Comparison of ENCODE assay signal across 18 cellular contexts in genomic region chr6:104486003-104486402, GRCh38.
DNase-seq lines count a peak whose midpoint lies in the region; ATAC-seq and TF ChIP-seq lines count a peak whose summit lies in the region.
"Had no signal": no experiment of that assay in that cellular context is flagged by ENCODE, and none has a peak within 500 bp of the region (broad histone marks: within the 10 kb centered on the region; RNA-seq: fewer than 3 reads in every experiment).

No MANE protein-coding gene starts in this region.

- no peaks in the 10 kb centered on the region for H3K9me3 ChIP-seq in mesenchymal stem cell (ENCODE audit: control insufficient read depth, low read length)
- H3K9me3 ChIP-seq: BLaER1 had no signal

- H3K9ac ChIP-seq in mesenchymal stem cell (ENCODE audit: low read length): no peak overlapping the region
- H3K9ac ChIP-seq: BLaER1 had no signal

- H3K4me2 ChIP-seq in mesenchymal stem cell (ENCODE audit: low read length, poor library complexity, severe bottlenecking): no peak overlapping the region
- H3K4me2 ChIP-seq: BLaER1 had no signal

- no peak for TF ChIP-seq CTCF in mesothelial cell of epicardium (IDR thresholded peaks at IDR 0.05; ENCODE audit: unreplicated experiment)

- no peak overlapping the region for H3K23ac ChIP-seq in mesenchymal stem cell (ENCODE audit: low read length in 2 of 2)

- WGBS in mesenchymal stem cell: 89% methylated on average over 3 of the region's 3 CpGs

- H2BK5ac ChIP-seq in mesenchymal stem cell (ENCODE audit: low read depth, low read length, poor library complexity, severe bottlenecking): no peak overlapping the region

- peaks cover 18% of the 10 kb centered on the region for H3K4me1 Mint-ChIP-seq in mesothelial cell of epicardium
- H3K4me1 Mint-ChIP-seq: CD8-positive, alpha-beta memory T cell; H9 had no signal

- no peaks in the 10 kb centered on the region for H3K36me3 Mint-ChIP-seq in mesothelial cell of epicardium
- H3K36me3 Mint-ChIP-seq: CD8-positive, alpha-beta memory T cell had no signal

- no peaks in the 10 kb centered on the region for H3K36me3 ChIP-seq in mesenchymal stem cell (ENCODE audit: control insufficient read depth in 1 of 2, insufficient read depth in 2 of 2, low read depth in 1 of 2, low read length in 2 of 2)
- H3K36me3 ChIP-seq: BLaER1 had no signal

- peaks cover 2% of the 10 kb centered on the region for H3K27me3 Mint-ChIP-seq in mesothelial cell of epicardium (ENCODE audit: low read depth)

- H4K8ac ChIP-seq in mesenchymal stem cell (ENCODE audit: low read length): no peak overlapping the region

- H3K27me3 ChIP-seq in mesenchymal stem cell (ENCODE audit: control insufficient read depth in 1 of 2, insufficient read depth in 1 of 2, low read length in 2 of 2): no peaks in the 10 kb centered on the region
- H3K27me3 ChIP-seq: BLaER1 had no signal

- H2AFZ ChIP-seq in mesenchymal stem cell (ENCODE audit: low read depth, low read length): no peak overlapping the region

- no peak overlapping the region for H3K4me3 ChIP-seq in mesenchymal stem cell (ENCODE audit: insufficient read depth in 1 of 2, low read depth in 1 of 2, low read length in 2 of 2)
- H3K4me3 ChIP-seq: BLaER1 had no signal

- DNase-seq in NCI-H2227 (lab: John Stamatoyannopoulos, UW; ENCODE audit: unreplicated experiment): peak; percentile 6
- DNase-seq in NCI-H2227 treated with DMSO at 0.1 percent for 48 hours (lab: John Stamatoyannopoulos, UW): no peak
- DNase-seq in amniotic epithelial cell (ENCODE audit: low read depth): peak; percentile 3
- no peak for DNase-seq in mesothelial cell of epicardium (ENCODE audit: low spot score in 2 of 2, unreplicated experiment in 2 of 2)
- no peak for DNase-seq in SIG-M5 treated with dmso at 0.1 percent for 504 hours (lab: John Stamatoyannopoulos, UW; ENCODE audit: unreplicated experiment)
- no peak for DNase-seq in mesenchymal stem cell
- DNase-seq in NCI-H748 treated with DMSO at 0.1 percent for 48 hours (lab: John Stamatoyannopoulos, UW): no peak
- DNase-seq: AML-193; Caco-2; CD8-positive, alpha-beta memory T cell; DND-41; GF-D8; GOT3; H9 had no signal

- H3K27ac Mint-ChIP-seq in mesothelial cell of epicardium: peak overlapping the region; percentile 74
- H3K27ac Mint-ChIP-seq: CD8-positive, alpha-beta memory T cell; H9 had no signal

- no peak overlapping the region for H3K14ac ChIP-seq in mesenchymal stem cell (ENCODE audit: low read length in 2 of 2)

- no peak for ATAC-seq in HG03139 (IDR thresholded peaks at IDR 0.05; ENCODE audit: unreplicated experiment)
- ATAC-seq: HepG2 had no signal

- no peaks in the 10 kb centered on the region for H3K79me1 ChIP-seq in mesenchymal stem cell (replicated peaks; ENCODE audit: low read length, poor library complexity, severe bottlenecking)

- no peak overlapping the region for H4K91ac ChIP-seq in mesenchymal stem cell (ENCODE audit: low read length)

- no peak overlapping the region for H2BK12ac ChIP-seq in mesenchymal stem cell (ENCODE audit: low read length in 2 of 2)

- H3K27ac ChIP-seq in mesenchymal stem cell (ENCODE audit: low read length, poor library complexity, severe bottlenecking): no peak overlapping the region
- H3K27ac ChIP-seq: 22Rv1, BLaER1 had no signal

- no peak overlapping the region for H3K18ac ChIP-seq in mesenchymal stem cell (ENCODE audit: low read depth in 1 of 2, low read length in 2 of 2)

- H2AK5ac ChIP-seq in mesenchymal stem cell (ENCODE audit: low read length, severe bottlenecking): no peak overlapping the region

- H3K4me3 Mint-ChIP-seq in mesothelial cell of epicardium: no peak overlapping the region
- H3K4me3 Mint-ChIP-seq: CD8-positive, alpha-beta memory T cell; H9 had no signal

- H3K9me3 Mint-ChIP-seq in mesothelial cell of epicardium: no peaks in the 10 kb centered on the region
- H3K9me3 Mint-ChIP-seq: CD8-positive, alpha-beta memory T cell; H9 had no signal

- H3K4me1 ChIP-seq in mesenchymal stem cell (ENCODE audit: control insufficient read depth, insufficient read depth, low read depth, low read length): no peaks in the 10 kb centered on the region
- H3K4me1 ChIP-seq: BLaER1, Caco-2 had no signal

- H2BK15ac ChIP-seq in mesenchymal stem cell (ENCODE audit: low read depth, poor library complexity, severe bottlenecking): no peak overlapping the region

- no peak overlapping the region for H2BK120ac ChIP-seq in mesenchymal stem cell (ENCODE audit: low read depth, low read length)

- H3K4ac ChIP-seq in mesenchymal stem cell (ENCODE audit: low read depth in 1 of 2, low read length in 2 of 2): no peak overlapping the region

Comparison
In these comparisons a context has a peak if more than half of its experiments do, and no peak if none do; other contexts are left out.
1. DNase-seq: peak in NCI-H2227 (single experiment) and amniotic epithelial cell (single experiment); none in NCI-H2227 treated with DMSO at 0.1 percent for 48 hours (single experiment), mesothelial cell of epicardium (0 of 2), SIG-M5 treated with dmso at 0.1 percent for 504 hours (single experiment), mesenchymal stem cell (single experiment) and NCI-H748 treated with DMSO at 0.1 percent for 48 hours (single experiment).